8 cellular contexts compared by ENCODE assay signal in genomic region chr6:168956884-168957730, GRCh38.
DNase-seq lines count a peak whose midpoint lies in the region; ATAC-seq and TF ChIP-seq lines count a peak whose summit lies in the region.

No MANE protein-coding gene starts in this region.

- peak in 1 of 2 donors; percentile 43 for TF ChIP-seq EP300 in tibial nerve (IDR thresholded peaks at IDR 0.05)

- no peaks in the 10 kb centered on the region for H3K36me3 ChIP-seq in tibial nerve

- peaks cover 4 to 18% of the 10 kb centered on the region in 2 donors for H3K27me3 Mint-ChIP-seq in natural killer cell treated with Interleukin-12 subunit alpha and Interleukin-12 subunit beta and Interleukin-15 and Interleukin-18, amount 100 ng/mL, for 72 hours

- H3K4me3 Mint-ChIP-seq in natural killer cell treated with Interleukin-12 subunit alpha and Interleukin-12 subunit beta and Interleukin-15 and Interleukin-18, amount 100 ng/mL, for 72 hours, result no peak overlapping the region

- H3K4me1 ChIP-seq in tibial nerve, result peaks cover 0 to 10% (median 0%) of the 10 kb centered on the region in 4 donors

- H3K36me3 Mint-ChIP-seq in natural killer cell treated with Interleukin-12 subunit alpha and Interleukin-12 subunit beta and Interleukin-15 and Interleukin-18, amount 100 ng/mL, for 72 hours, result no peaks in the 10 kb centered on the region

- H3K27me3 ChIP-seq in tibial nerve, result no peaks in the 10 kb centered on the region

- H3K27ac Mint-ChIP-seq in natural killer cell treated with Interleukin-12 subunit alpha and Interleukin-12 subunit beta and Interleukin-15 and Interleukin-18, amount 100 ng/mL, for 72 hours, result peak overlapping the region in 1 of 2 donors; percentile 1

- no peaks in the 10 kb centered on the region for H3K9me3 ChIP-seq in tibial nerve

- 48 to 49% methylated on average over 6 of the region's 6 CpGs for WGBS in tibial nerve, 2 donors

- DNase-seq in AG10803 (ENCODE audit: low read depth) (peak; percentile 88), NCI-H526 treated with DMSO at 0.1 percent for 48 hours (lab: John Stamatoyannopoulos, UW) (peak; percentile 70), fibroblast of mammary gland (ENCODE audit: low read depth) (peak; percentile 86), tibial nerve (ENCODE audit: low spot score in 2 of 2) (peak; percentile 47 to 70)
- peak; percentile 38 for DNase-seq in activated CD8-positive, alpha-beta memory T cell treated with anti-CD3 and anti-CD28 coated beads, Interleukin-2, amount 50 U/mL, for 4 hours
- DNase-seq in natural killer cell treated with Interleukin-12 subunit alpha and Interleukin-12 subunit beta and Interleukin-15 and Interleukin-18, amount 100 ng/mL, for 72 hours (ENCODE audit: low spot score), result no peak

- H3K4me3 ChIP-seq in AG10803 (ENCODE audit: low read length) (no peak overlapping the region), fibroblast of mammary gland (ENCODE audit: control insufficient read depth, low read depth, low read length) (no peak overlapping the region), tibial nerve (no peak overlapping the region)

- peaks cover 7 to 9% of the 10 kb centered on the region in 2 donors for H3K4me1 Mint-ChIP-seq in natural killer cell treated with Interleukin-12 subunit alpha and Interleukin-12 subunit beta and Interleukin-15 and Interleukin-18, amount 100 ng/mL, for 72 hours (ENCODE audit: low read depth in 2 of 2)

- TF ChIP-seq POLR2A in tibial nerve (IDR thresholded peaks at IDR 0.05), result no peak

- H3K9me3 Mint-ChIP-seq in natural killer cell treated with Interleukin-12 subunit alpha and Interleukin-12 subunit beta and Interleukin-15 and Interleukin-18, amount 100 ng/mL, for 72 hours, result no peaks in the 10 kb centered on the region

- H3K27ac ChIP-seq in tibial nerve, result peak overlapping the region in 2 of 4 donors; percentile 9 to 42

- peak; percentile 97 for TF ChIP-seq CTCF in AG10803 (conservative IDR thresholded peaks at IDR 0.05; ENCODE audit: low read length)
- peak; percentile 94 for TF ChIP-seq CTCF in fibroblast of mammary gland (conservative IDR thresholded peaks at IDR 0.05; ENCODE audit: control insufficient read depth, insufficient read depth, low read depth, low read length)
- TF ChIP-seq CTCF in tibial nerve (IDR thresholded peaks at IDR 0.05), result peak; percentile 62 to 88 (median 80)

- ATAC-seq in GM18519 (IDR thresholded peaks at IDR 0.05; ENCODE audit: low FRiP score, unreplicated experiment) (peak; percentile 71), HG03342 (IDR thresholded peaks at IDR 0.05; ENCODE audit: unreplicated experiment) (peak; percentile 82)
- ATAC-seq in natural killer cell treated with Interleukin-12 subunit alpha and Interleukin-12 subunit beta and Interleukin-15 and Interleukin-18, amount 100 ng/mL, for 72 hours, result peak; percentile 52 to 73
